ENCODE assay signal across 26 cellular contexts in the genomic region with DNA sequence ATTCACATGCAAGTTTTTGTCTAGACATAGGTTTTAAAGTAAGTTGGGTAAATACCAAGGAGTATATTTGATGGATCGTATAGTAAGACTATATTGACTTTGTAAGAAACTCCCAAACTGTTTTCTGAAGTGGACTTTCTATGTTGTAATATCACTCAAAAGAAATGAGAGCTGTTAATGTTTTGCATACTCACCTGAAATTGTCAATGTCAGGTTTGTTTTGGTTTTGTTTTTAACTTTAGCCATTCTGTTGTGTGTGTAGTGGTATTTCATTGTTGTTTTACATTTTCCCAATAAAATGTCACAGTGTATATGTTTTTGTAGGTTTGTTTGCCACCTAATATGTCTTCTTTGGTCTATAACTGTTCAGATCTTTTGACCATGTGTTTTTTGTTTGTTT.
"Had no signal": no experiment of that assay in that cellular context is flagged by ENCODE, and none has a peak within 500 bp of the region (broad histone marks: within the 10 kb centered on the region; RNA-seq: fewer than 3 reads in every experiment).

No MANE protein-coding gene starts in this region.

- H3K27me3 ChIP-seq: esophagus squamous epithelium, gastrocnemius medialis, heart right ventricle, left lung had no signal

- H3K9me3 ChIP-seq: esophagus squamous epithelium, gastrocnemius medialis, lower lobe of right lung had no signal

- FAIRE-seq: colon, endometrium, islet of Langerhans, keratinocyte had no signal

- ATAC-seq: effector memory CD8-positive, alpha-beta T cell; esophagus mucosa; gastrocnemius medialis; heart right ventricle; left cardiac atrium; left lung; left ventricle myocardium superior; lower lobe of right lung; naive thymus-derived CD4-positive, alpha-beta T cell had no signal

- DNase-seq: cortex of kidney; effector CD8-positive, alpha-beta T cell; effector memory CD8-positive, alpha-beta T cell; endodermal cell; erythroblast; esophagus squamous epithelium; foreskin fibroblast; foreskin melanocyte; gastrocnemius medialis; glutamatergic neuron; head of caudate nucleus; heart right ventricle; hippocampal formation; left cardiac atrium; left lung; left ventricle myocardium superior; lower lobe of right lung; mesendoderm; midbrain; naive thymus-derived CD4-positive, alpha-beta T cell had no signal

- H3K4me3 ChIP-seq: esophagus squamous epithelium, gastrocnemius medialis, heart right ventricle, left lung, lower lobe of right lung had no signal

- H3K4me1 ChIP-seq: esophagus squamous epithelium, gastrocnemius medialis, heart right ventricle, left lung, lower lobe of right lung had no signal

- H3K27ac ChIP-seq: epithelial cell of prostate, esophagus squamous epithelium, gastrocnemius medialis, heart right ventricle, left lung, lower lobe of right lung had no signal

- H3K36me3 ChIP-seq: esophagus squamous epithelium, gastrocnemius medialis, heart right ventricle, left lung, lower lobe of right lung had no signal
